Comparison of ENCODE assay signal across 18 cellular contexts in the genomic region with DNA sequence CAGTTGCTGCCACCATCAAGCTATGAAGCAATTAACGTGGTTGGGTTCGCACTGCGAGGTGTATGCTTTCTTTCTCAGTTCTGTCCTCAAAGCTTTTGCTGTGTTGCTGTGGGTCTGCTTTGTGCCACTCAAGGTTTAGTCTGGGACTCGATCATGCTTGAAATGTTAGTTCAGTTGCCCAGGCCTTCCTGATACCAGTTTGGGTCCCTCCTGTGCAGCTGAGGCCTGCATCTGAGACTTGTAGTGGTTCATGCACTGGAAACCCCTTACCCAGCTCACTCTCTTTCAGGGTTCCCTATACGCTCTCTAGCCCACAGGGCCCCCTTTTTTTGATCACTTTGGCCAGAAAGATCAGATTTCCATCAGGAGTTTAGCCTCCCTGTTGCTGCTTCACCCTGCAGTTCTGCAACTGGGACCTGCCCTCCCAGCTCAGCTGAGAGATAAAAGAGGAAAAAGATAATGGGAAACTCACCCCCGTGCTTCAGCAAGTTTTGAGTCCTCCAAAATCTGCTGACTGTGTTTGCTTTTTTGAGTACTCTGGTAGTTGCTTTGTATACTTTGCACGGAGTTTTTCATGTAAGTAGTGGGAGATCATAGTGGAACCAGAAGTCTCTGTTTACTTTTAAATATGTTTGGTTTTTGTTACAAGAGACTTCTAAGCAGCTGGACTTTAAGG.
"Had no signal": no experiment of that assay in that cellular context is flagged by ENCODE, and none has a peak within 500 bp of the region (broad histone marks: within the 10 kb centered on the region; RNA-seq: fewer than 3 reads in every experiment).

No MANE protein-coding gene starts in this region.

- ATAC-seq: activated CD8-positive, alpha-beta memory T cell treated with anti-CD3 and anti-CD28 coated beads, Interleukin-2, amount 10 ng/mL, durations not matched to agents 7 days and 5 days; foreskin keratinocyte; pancreas; sciatic nerve; stimulated activated effector memory CD8-positive, alpha-beta T cell treated with anti-CD3 and anti-CD28 coated beads, Interleukin-12 subunit alpha, Interleukin-12 subunit beta, amount 100 ng/mL, for 72 hours had no signal

- H3K4me3 ChIP-seq: pancreas, stomach had no signal

- DNase-seq: activated CD4-positive, alpha-beta memory T cell treated with anti-CD3 and anti-CD28 coated beads, Interleukin-2, amount 10 ng/mL, durations not matched to agents 7 days and 5 days; activated CD4-positive, alpha-beta T cell treated with anti-CD3 and anti-CD28 coated beads for 48 hours; activated CD4-positive, CD25-positive, alpha-beta regulatory T cell; activated CD8-positive, alpha-beta memory T cell treated with anti-CD3 and anti-CD28 coated beads, Interleukin-2, amount 10 ng/mL, durations not matched to agents 7 days and 5 days; activated naive CD4-positive, alpha-beta T cell treated with Interleukin-2 at 50 U/mL for 16 hours; activated naive CD8-positive, alpha-beta T cell treated with anti-CD3 and anti-CD28 coated beads, Interleukin-2, amount 10 ng/mL, durations not matched to agents 7 days and 5 days; caudate nucleus; foreskin keratinocyte; hypothalamus; pancreas; stimulated activated CD4-positive, alpha-beta T cell treated with anti-CD3 and anti-CD28 coated beads, Interleukin-4, amount 100 ng/mL, for 24 hours; stomach; T1000 had no signal

- H3K36me3 Mint-ChIP-seq: activated CD8-positive, alpha-beta memory T cell treated with anti-CD3 and anti-CD28 coated beads, Interleukin-2, amount 10 ng/mL, durations not matched to agents 7 days and 5 days; activated naive CD8-positive, alpha-beta T cell treated with anti-CD3 and anti-CD28 coated beads, Interleukin-2, amount 10 ng/mL, durations not matched to agents 7 days and 5 days; stimulated activated effector memory CD8-positive, alpha-beta T cell treated with anti-CD3 and anti-CD28 coated beads, Interleukin-12 subunit alpha, Interleukin-12 subunit beta, amount 100 ng/mL, for 72 hours had no signal

- H3K9me3 ChIP-seq: pancreas, stomach had no signal

- H3K27ac ChIP-seq: epithelial cell of prostate, foreskin keratinocyte, pancreas, stomach had no signal

- H3K27ac Mint-ChIP-seq: activated CD4-positive, alpha-beta memory T cell treated with anti-CD3 and anti-CD28 coated beads, Interleukin-2, amount 10 ng/mL, durations not matched to agents 7 days and 5 days; activated CD8-positive, alpha-beta memory T cell treated with anti-CD3 and anti-CD28 coated beads, Interleukin-2, amount 10 ng/mL, durations not matched to agents 7 days and 5 days; activated naive CD8-positive, alpha-beta T cell treated with anti-CD3 and anti-CD28 coated beads, Interleukin-2, amount 10 ng/mL, durations not matched to agents 7 days and 5 days; activated T-helper 2 cell treated with anti-CD3 and anti-CD28 coated beads, Interferon-gamma antibody, Interleukin-2, Interleukin-4, amounts not matched to agents 10 μg/mL and 5 μg/mL and 100 μg/mL, durations not matched to agents 14 hours and 24 hours and 36 hours; stimulated activated effector memory CD8-positive, alpha-beta T cell treated with anti-CD3 and anti-CD28 coated beads, Interleukin-12 subunit alpha, Interleukin-12 subunit beta, amount 100 ng/mL, for 72 hours had no signal

- H3K9me3 Mint-ChIP-seq: activated CD4-positive, alpha-beta memory T cell treated with anti-CD3 and anti-CD28 coated beads, Interleukin-2, amount 10 ng/mL, durations not matched to agents 7 days and 5 days; activated naive CD8-positive, alpha-beta T cell treated with anti-CD3 and anti-CD28 coated beads, Interleukin-2, amount 10 ng/mL, durations not matched to agents 7 days and 5 days; activated T-helper 2 cell treated with anti-CD3 and anti-CD28 coated beads, Interferon-gamma antibody, Interleukin-2, Interleukin-4, amounts not matched to agents 10 μg/mL and 5 μg/mL and 100 μg/mL, durations not matched to agents 14 hours and 24 hours and 36 hours; neural crest cell; stimulated activated effector memory CD8-positive, alpha-beta T cell treated with anti-CD3 and anti-CD28 coated beads, Interleukin-12 subunit alpha, Interleukin-12 subunit beta, amount 100 ng/mL, for 72 hours had no signal

- H3K27me3 Mint-ChIP-seq: activated CD4-positive, alpha-beta memory T cell treated with anti-CD3 and anti-CD28 coated beads, Interleukin-2, amount 10 ng/mL, durations not matched to agents 7 days and 5 days; activated CD8-positive, alpha-beta memory T cell treated with anti-CD3 and anti-CD28 coated beads, Interleukin-2, amount 10 ng/mL, durations not matched to agents 7 days and 5 days had no signal

- H3K4me1 ChIP-seq: foreskin keratinocyte, pancreas had no signal

- H3K4me3 Mint-ChIP-seq: activated CD4-positive, alpha-beta memory T cell treated with anti-CD3 and anti-CD28 coated beads, Interleukin-2, amount 10 ng/mL, durations not matched to agents 7 days and 5 days; activated CD8-positive, alpha-beta memory T cell treated with anti-CD3 and anti-CD28 coated beads, Interleukin-2, amount 10 ng/mL, durations not matched to agents 7 days and 5 days; activated naive CD8-positive, alpha-beta T cell treated with anti-CD3 and anti-CD28 coated beads, Interleukin-2, amount 10 ng/mL, durations not matched to agents 7 days and 5 days; neural crest cell; stimulated activated effector memory CD8-positive, alpha-beta T cell treated with anti-CD3 and anti-CD28 coated beads, Interleukin-12 subunit alpha, Interleukin-12 subunit beta, amount 100 ng/mL, for 72 hours had no signal

- H3K4me1 Mint-ChIP-seq: stimulated activated effector memory CD8-positive, alpha-beta T cell treated with anti-CD3 and anti-CD28 coated beads, Interleukin-12 subunit alpha, Interleukin-12 subunit beta, amount 100 ng/mL, for 72 hours had no signal

- H3K36me3 ChIP-seq: pancreas, stomach had no signal

- H3K27me3 ChIP-seq: foreskin keratinocyte, pancreas, stomach had no signal
